24 cellular contexts compared by ENCODE assay signal in the genomic region with DNA sequence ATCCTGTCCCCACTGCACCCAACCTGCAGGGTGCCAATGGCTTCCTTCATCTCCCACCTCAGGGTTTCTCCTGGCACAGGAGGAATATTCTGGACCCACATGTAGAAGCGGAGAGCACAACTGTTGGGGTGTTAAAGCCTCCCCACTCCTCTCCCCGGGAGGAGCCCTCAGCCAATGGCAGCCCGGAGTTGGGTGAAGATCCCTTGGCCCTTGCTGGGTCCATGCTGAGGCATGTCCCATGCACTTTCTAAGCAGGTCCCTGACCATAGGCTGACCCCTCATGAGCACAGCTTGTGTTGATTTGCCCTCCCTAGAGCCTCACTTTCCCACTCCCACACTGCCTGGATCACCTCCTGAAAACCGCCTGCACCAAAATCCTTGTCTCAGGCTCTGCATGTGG.
"Had no signal": no experiment of that assay in that cellular context is flagged by ENCODE, and none has a peak within 500 bp of the region (broad histone marks: within the 10 kb centered on the region; RNA-seq: fewer than 3 reads in every experiment).

No MANE protein-coding gene starts in this region.

- DNase-seq: activated CD4-positive, alpha-beta memory T cell treated with anti-CD3 and anti-CD28 coated beads, Interleukin-2, amount 10 ng/mL, durations not matched to agents 7 days and 5 days; activated CD4-positive, alpha-beta T cell treated with anti-CD3 and anti-CD28 coated beads for 1 hour; activated CD4-positive, alpha-beta T cell treated with anti-CD3 and anti-CD28 coated beads for 4 hours; activated CD4-positive, alpha-beta T cell treated with anti-CD3 and anti-CD28 coated beads, Interleukin-2, amount 10 ng/mL, durations not matched to agents 7 days and 5 days; activated CD4-positive, alpha-beta T cell treated with anti-CD3 and anti-CD28 coated beads, Interleukin-2, amount 50 U/mL, for 4 hours; activated CD8-positive, alpha-beta memory T cell treated with anti-CD3 and anti-CD28 coated beads, Interleukin-2, amount 50 U/mL, for 48 hours; activated gamma-delta T cell; activated naive CD4-positive, alpha-beta T cell treated with anti-CD3 and anti-CD28 coated beads, Interleukin-2, amount 50 U/mL, for 16 hours; activated naive CD4-positive, alpha-beta T cell treated with Interleukin-2 at 50 U/mL for 16 hours; activated T-cell treated with anti-CD3 and anti-CD28 coated beads for 4 hours; activated T-cell treated with anti-CD3 and anti-CD28 coated beads, Interleukin-2, amount 50 U/mL, for 24 hours; activated T-cell treated with anti-CD3 and anti-CD28 coated beads, Interleukin-2, amount 50 U/mL, for 72 hours; adrenal gland; amygdala; body of pancreas; caudate nucleus; colonic mucosa; effector memory CD4-positive, alpha-beta T cell; endodermal cell; foreskin fibroblast; T-helper 2 cell had no signal

- H3K9me3 Mint-ChIP-seq: activated CD4-positive, alpha-beta memory T cell treated with anti-CD3 and anti-CD28 coated beads, Interleukin-2, amount 10 ng/mL, durations not matched to agents 7 days and 5 days; activated CD4-positive, alpha-beta T cell treated with anti-CD3 and anti-CD28 coated beads, Interleukin-2, amount 10 ng/mL, durations not matched to agents 7 days and 5 days; activated T-cell treated with anti-CD3 and anti-CD28 coated beads, Interleukin-2, amount 50 U/mL, for 24 hours; activated T-cell treated with anti-CD3 and anti-CD28 coated beads, Interleukin-2, amount 50 U/mL, for 72 hours; endodermal cell; WTC11 had no signal

- H3K27ac ChIP-seq: adrenal gland, body of pancreas, colonic mucosa, VCaP had no signal

- H3K4me1 Mint-ChIP-seq: activated CD4-positive, alpha-beta memory T cell treated with anti-CD3 and anti-CD28 coated beads, Interleukin-2, amount 10 ng/mL, durations not matched to agents 7 days and 5 days; activated CD4-positive, alpha-beta T cell treated with anti-CD3 and anti-CD28 coated beads, Interleukin-2, amount 10 ng/mL, durations not matched to agents 7 days and 5 days had no signal

- H3K9me3 ChIP-seq: adrenal gland, body of pancreas, colonic mucosa had no signal

- ATAC-seq: activated T-cell treated with anti-CD3 and anti-CD28 coated beads, Interleukin-2, amount 50 U/mL, for 72 hours; body of pancreas; WTC11 had no signal

- H3K4me3 ChIP-seq: adrenal gland, body of pancreas, colonic mucosa had no signal

- H3K27me3 ChIP-seq: adrenal gland, body of pancreas, colonic mucosa had no signal

- H3K36me3 Mint-ChIP-seq: activated naive CD8-positive, alpha-beta T cell; WTC11 had no signal

- H3K27me3 Mint-ChIP-seq: activated CD4-positive, alpha-beta T cell treated with anti-CD3 and anti-CD28 coated beads, Interleukin-2, amount 10 ng/mL, durations not matched to agents 7 days and 5 days; activated naive CD8-positive, alpha-beta T cell; activated T-cell treated with anti-CD3 and anti-CD28 coated beads, Interleukin-2, amount 50 U/mL, for 24 hours had no signal

- H3K36me3 ChIP-seq: adrenal gland, colonic mucosa had no signal

- H3K4me1 ChIP-seq: adrenal gland, body of pancreas, colonic mucosa had no signal

- H3K27ac Mint-ChIP-seq: activated CD4-positive, alpha-beta memory T cell treated with anti-CD3 and anti-CD28 coated beads, Interleukin-2, amount 10 ng/mL, durations not matched to agents 7 days and 5 days; activated CD4-positive, alpha-beta T cell treated with anti-CD3 and anti-CD28 coated beads, Interleukin-2, amount 10 ng/mL, durations not matched to agents 7 days and 5 days; activated naive CD8-positive, alpha-beta T cell; activated T-cell treated with anti-CD3 and anti-CD28 coated beads, Interleukin-2, amount 50 U/mL, for 24 hours; activated T-cell treated with anti-CD3 and anti-CD28 coated beads, Interleukin-2, amount 50 U/mL, for 72 hours; endodermal cell had no signal

- H3K4me3 Mint-ChIP-seq: activated CD4-positive, alpha-beta memory T cell treated with anti-CD3 and anti-CD28 coated beads, Interleukin-2, amount 10 ng/mL, durations not matched to agents 7 days and 5 days; activated CD4-positive, alpha-beta T cell treated with anti-CD3 and anti-CD28 coated beads, Interleukin-2, amount 10 ng/mL, durations not matched to agents 7 days and 5 days; activated naive CD8-positive, alpha-beta T cell; activated T-cell treated with anti-CD3 and anti-CD28 coated beads, Interleukin-2, amount 50 U/mL, for 24 hours; activated T-cell treated with anti-CD3 and anti-CD28 coated beads, Interleukin-2, amount 50 U/mL, for 72 hours; endodermal cell; WTC11 had no signal
